8 cellular contexts compared by ENCODE assay signal in the genomic region with DNA sequence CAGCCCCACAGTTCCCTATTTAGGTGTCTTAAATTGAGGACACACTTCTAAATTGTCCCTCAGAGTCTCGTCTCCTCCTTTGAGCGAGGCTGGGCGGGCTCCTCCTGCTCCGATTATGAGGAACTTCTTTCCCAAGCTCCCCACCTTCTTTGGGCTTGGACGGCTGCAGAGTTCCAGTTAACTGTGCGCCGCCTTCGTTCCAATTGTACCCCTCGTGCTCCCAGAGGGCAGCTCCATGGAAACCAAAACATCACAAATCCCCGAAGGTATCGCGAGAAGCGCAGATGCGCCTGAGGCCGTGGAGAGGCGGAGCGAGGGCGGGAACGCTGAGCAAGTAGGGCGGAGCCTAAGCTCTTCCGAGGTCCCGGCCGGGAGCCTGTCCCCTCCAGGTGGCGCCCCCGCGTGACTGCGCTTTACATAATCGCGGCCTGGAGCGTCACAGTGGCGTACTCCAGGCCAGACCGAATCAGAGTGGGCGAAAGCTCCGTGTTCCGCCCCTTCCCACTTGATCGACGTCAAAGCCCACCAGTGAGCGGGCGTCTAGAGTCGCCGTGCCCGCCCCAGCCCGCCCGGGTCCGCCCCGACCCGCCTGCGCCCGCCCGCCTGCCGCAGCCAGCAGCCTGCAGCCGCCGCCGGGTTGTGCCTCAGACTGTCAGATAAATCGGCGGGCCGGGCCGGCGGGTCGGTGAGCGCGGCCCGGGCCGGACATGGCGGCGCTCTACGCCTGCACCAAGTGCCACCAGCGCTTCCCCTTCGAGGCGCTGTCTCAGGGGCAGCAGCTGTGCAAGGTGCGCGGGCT. TPM values are rescaled to one million over a fixed set of nuclear protein-coding genes. Genes with fewer than 3 reads are reported as not detected.
DNase-seq lines count a peak whose midpoint lies in the region; ATAC-seq and TF ChIP-seq lines count a peak whose summit lies in the region.

A gene (plus strand): TSS at position 588 of the 799 bp plus-strand sequence. CDS start 120 bp downstream, at position 708.

- H3K27ac ChIP-seq in colonic mucosa (peak within 1 kb of the TSS; percentile 93), layer of hippocampus (ENCODE audit: low read depth, low read length) (peak within 1 kb of the TSS; percentile 86)

- peak within 1 kb of the TSS; percentile 97 for H3K4me3 ChIP-seq in colonic mucosa

- peak; percentile 92 to 99 (median 98) for DNase-seq in C1 segment of cervical spinal cord (lab: John Stamatoyannopoulos, UW)
- peak; percentile 96 to 99 for DNase-seq in NCI-H526 (lab: John Stamatoyannopoulos, UW)
- peak; percentile 99 for DNase-seq in activated CD4-positive, alpha-beta T cell treated with anti-CD3 and anti-CD28 coated beads for 48 hours
- peak; percentile 99 for DNase-seq in colonic mucosa
- peak; percentile 99 for DNase-seq in stimulated activated CD4-positive, alpha-beta T cell treated with anti-CD3 and anti-CD28 coated beads, Interleukin-1b, Interleukin-23, amount 100 ng/mL, for 4 hours (ENCODE audit: low read depth in 2 of 2)

- ATAC-seq in GM19324 (IDR thresholded peaks at IDR 0.05; ENCODE audit: low FRiP score, unreplicated experiment), result peak; percentile 93
- ATAC-seq in HG03469 (IDR thresholded peaks at IDR 0.05; ENCODE audit: unreplicated experiment), result peak; percentile 90

- TF ChIP-seq CTCF in colonic mucosa (IDR thresholded peaks at IDR 0.05), result peak; percentile 48

- H3K9ac ChIP-seq in colonic mucosa (ENCODE audit: low read depth in 2 of 2, low read length in 2 of 2), result peak within 1 kb of the TSS; percentile 62 to 98

- intact Hi-C loops in colonic mucosa (cut with DNase I), result no loop called here

- H3K36me3 ChIP-seq in colonic mucosa, result no peaks in the 10 kb centered on the region

- H3K4me1 ChIP-seq in colonic mucosa, result peaks cover 6% of the 10 kb centered on the region

- H3K27me3 ChIP-seq in colonic mucosa (no peaks in the 10 kb centered on the region), layer of hippocampus (ENCODE audit: control insufficient read depth, insufficient read depth, low read length) (no peaks in the 10 kb centered on the region)

- H3K9me3 ChIP-seq in colonic mucosa, result no peaks in the 10 kb centered on the region

RNA-seq across cellular contexts. Expression of the gene that starts here (rescaled TPM):
- total RNA-seq in colonic mucosa, result 10 to 100 TPM; 10.5 to 11.3 TPM

Comparison
In these comparisons a context has a peak if more than half of its experiments do, and no peak if none do; other contexts are left out.
1. Peak in every context shown above with its lines: DNase-seq, ATAC-seq, H3K4me3 ChIP-seq and H3K27ac ChIP-seq.